In genomic region chr15:37099321-37100108, GRCh38 we compare ENCODE assay signal across 8 cellular contexts. TPM values are rescaled to one million over a fixed set of nuclear protein-coding genes. Genes with fewer than 3 reads are reported as not detected.
DNase-seq lines count a peak whose midpoint lies in the region; ATAC-seq and TF ChIP-seq lines count a peak whose summit lies in the region.

No MANE protein-coding gene starts in this region.

- peak overlapping the region; percentile 92 for H3K27ac ChIP-seq in GM23248

- H3K27me3 Mint-ChIP-seq in CD14-positive monocyte (ENCODE audit: low read depth in 3 of 3) (peaks cover 96 to 98% (median 97%) of the 10 kb centered on the region in 3 donors), endothelial cell (ENCODE audit: unreplicated experiment) (peaks cover 40% of the 10 kb centered on the region), nephron (ENCODE audit: low read depth) (peaks cover 67% of the 10 kb centered on the region)

- H4K20me1 ChIP-seq in GM23248 (ENCODE audit: insufficient read depth), result no peaks in the 10 kb centered on the region

- H3K4me1 Mint-ChIP-seq in CD14-positive monocyte (peaks cover 50% of the 10 kb centered on the region), endothelial cell (ENCODE audit: unreplicated experiment) (peaks cover 43% of the 10 kb centered on the region), nephron (peaks cover 27% of the 10 kb centered on the region)

- H3K9me3 Mint-ChIP-seq in CD14-positive monocyte (peaks cover 7 to 69% (median 59%) of the 10 kb centered on the region in 7 donors), endothelial cell (ENCODE audit: unreplicated experiment) (no peaks in the 10 kb centered on the region), nephron (peaks cover 6% of the 10 kb centered on the region)

- H3K9me3 ChIP-seq in GM23248 (ENCODE audit: low read depth), result no peaks in the 10 kb centered on the region

- H3F3A ChIP-seq in GM23248 (ENCODE audit: insufficient read depth), result peaks cover 12% of the 10 kb centered on the region

- peak overlapping the region; percentile 99 for H3K4me2 ChIP-seq in GM23248 (ENCODE audit: unreplicated experiment)

- DNase-seq in CD14-positive monocyte (ENCODE audit: low spot score) (no peak), GM23248 (peak; percentile 60), RPMI8226 (peak; percentile 61), endothelial cell (ENCODE audit: low spot score) (no peak), NOMO-1 treated with dmso at 0.1 percent for 144 hours (lab: John Stamatoyannopoulos, UW; ENCODE audit: unreplicated experiment) (no peak)

- H3K27ac Mint-ChIP-seq in CD14-positive monocyte (peak overlapping the region in 1 of 7 donors; percentile 22), endothelial cell (ENCODE audit: unreplicated experiment) (peak overlapping the region; percentile 31), nephron (peak overlapping the region; percentile 98 to 100 (median 100))

- intact Hi-C loops in CD14-positive monocyte (cut with micrococcal nuclease), result no loop called here

- no peaks in the 10 kb centered on the region for H3K9me2 ChIP-seq in GM23248 (ENCODE audit: insufficient read depth)

- H3K36me3 Mint-ChIP-seq in CD14-positive monocyte, result peaks cover 9 to 17% of the 10 kb centered on the region in 2 donors
- H3K36me3 Mint-ChIP-seq in endothelial cell (ENCODE audit: low read depth, unreplicated experiment), result no peaks in the 10 kb centered on the region
- peaks cover 48% of the 10 kb centered on the region for H3K36me3 Mint-ChIP-seq in nephron (ENCODE audit: low read depth)

- peaks cover 76% of the 10 kb centered on the region for H3K79me2 ChIP-seq in GM23248 (ENCODE audit: insufficient read depth)

- no peaks in the 10 kb centered on the region for H3K36me3 ChIP-seq in GM23248 (ENCODE audit: low read depth)

- H3K4me3 Mint-ChIP-seq in CD14-positive monocyte (peak overlapping the region; percentile 98 to 100), endothelial cell (ENCODE audit: unreplicated experiment) (peak overlapping the region; percentile 98), nephron (peak overlapping the region; percentile 96 to 98 (median 98))

- in situ Hi-C loops in GM23248 (cut with MboI), result loop anchor here (25.0 kb wide), 2 partner anchors 212 to 1812 kb away; no protein-coding TSS in a partner anchor

- H3K27me3 ChIP-seq in GM23248 (replicated peaks; ENCODE audit: insufficient read depth), result no peaks in the 10 kb centered on the region

- H3K4me3 ChIP-seq in GM23248, result peak overlapping the region; percentile 95

- TF ChIP-seq CTCF in CD14-positive monocyte (IDR thresholded peaks at IDR 0.05) (no peak), endothelial cell (IDR thresholded peaks at IDR 0.05; ENCODE audit: unreplicated experiment) (no peak), nephron (IDR thresholded peaks at IDR 0.05; ENCODE audit: unreplicated experiment in 3 of 3) (no peak)

- H2AFZ ChIP-seq in GM23248, result peak overlapping the region; percentile 77

- peak overlapping the region; percentile 94 for H3K9ac ChIP-seq in GM23248

- no peak for ATAC-seq in GM19324 (IDR thresholded peaks at IDR 0.05; ENCODE audit: low FRiP score, unreplicated experiment)
- no peak for ATAC-seq in activated CD4-positive, CD25-positive, alpha-beta regulatory T cell treated with anti-CD3 and anti-CD28 coated beads, Interleukin-2, amount 50 U/mL, for 24 hours

- peaks cover 14% of the 10 kb centered on the region for H3K4me1 ChIP-seq in GM23248 (ENCODE audit: insufficient read depth)

- WGBS in GM23248 (ENCODE audit: low coverage in 1 of 2, low lambda C conversion rate in 2 of 2, missing lambda C conversion rate in 2 of 2), 2 experiments, result 0 to 4% methylated on average over 19 to 21 of the region's 21 CpGs

RNA-seq across cellular contexts. Expression of gene MEIS2, which starts 0.8 kb away (rescaled TPM):
- polyA plus RNA-seq in CD14-positive monocyte, result not detected
- 23.7 and 29.3 TPM in 2 replicates for total RNA-seq in GM23248 (2014; rRNA removed; shearing (Covaris generic))
- polyA plus RNA-seq in GM23248 (2016; fragmentation: Nextera tagmentation; extraction: Ambion mirVana), result 24.1 and 26.2 TPM in 2 replicates
- total RNA-seq in endothelial cell (ENCODE audit: unreplicated experiment), result 13.0 TPM

Comparison
In these comparisons a context has a peak if more than half of its experiments do, and no peak if none do; other contexts are left out.
1. DNase-seq: peak in GM23248 (single experiment) and RPMI8226 (single experiment); none in CD14-positive monocyte (single experiment), endothelial cell (single experiment) and NOMO-1 treated with dmso at 0.1 percent for 144 hours (single experiment).
2. Peak in every context shown above with its lines, with median percentiles within 50 percentile points of each other: H3K4me3 Mint-ChIP-seq.